In genomic region chr11:64742087-64742939, GRCh38 we compare ENCODE assay signal across 8 cellular contexts. TPM values are rescaled to one million over a fixed set of nuclear protein-coding genes. Genes with fewer than 3 reads are reported as not detected.
DNase-seq lines count a peak whose midpoint lies in the region; ATAC-seq and TF ChIP-seq lines count a peak whose summit lies in the region.

No MANE protein-coding gene starts in this region.

- no peak overlapping the region for H3K27ac Mint-ChIP-seq in activated T-cell treated with anti-CD3 and anti-CD28 coated beads, Interleukin-2, amount 50 U/mL, for 72 hours
- H3K27ac Mint-ChIP-seq in T-cell, result peak overlapping the region; percentile 74 to 79

- peaks cover 33% of the 10 kb centered on the region for H3K4me1 Mint-ChIP-seq in activated T-cell treated with anti-CD3 and anti-CD28 coated beads, Interleukin-2, amount 50 U/mL, for 72 hours (ENCODE audit: low read depth)
- peaks cover 42 to 43% (median 43%) of the 10 kb centered on the region in 3 donors for H3K4me1 Mint-ChIP-seq in T-cell

- H3K4me1 ChIP-seq in fibroblast of lung (ENCODE audit: control insufficient read depth, extremely low read depth, insufficient read depth, low read length), result peaks cover 22% of the 10 kb centered on the region

- no peaks in the 10 kb centered on the region for H3K9me3 Mint-ChIP-seq in activated T-cell treated with anti-CD3 and anti-CD28 coated beads, Interleukin-2, amount 50 U/mL, for 72 hours
- no peaks in the 10 kb centered on the region for H3K9me3 Mint-ChIP-seq in T-cell

- H3K9me3 ChIP-seq in fibroblast of lung (ENCODE audit: control insufficient read depth, insufficient read depth, low read depth, low read length), result no peaks in the 10 kb centered on the region

- peak; percentile 3 to 12 for ATAC-seq in activated T-cell treated with anti-CD3 and anti-CD28 coated beads, Interleukin-2, amount 50 U/mL, for 72 hours (replicated peaks in 1 of 2)
- ATAC-seq in T-cell (replicated peaks in 1 of 4), result no peak
- ATAC-seq in omental fat pad (ENCODE audit: low FRiP score), result peak; percentile 0
- no peak for ATAC-seq in GM19328 (IDR thresholded peaks at IDR 0.05; ENCODE audit: unreplicated experiment)
- ATAC-seq in HG03135 (IDR thresholded peaks at IDR 0.05; ENCODE audit: unreplicated experiment), result no peak
- ATAC-seq in GM21576 (IDR thresholded peaks at IDR 0.05; ENCODE audit: unreplicated experiment), result no peak

- CTCF ChIA-PET in T-cell (lab: Charles Lee), result interaction anchor here (0.5 to 1.5 kb wide), 3 partner anchors 22 to 39 kb away, joined by 3 to 6 read pairs (median 3); no protein-coding TSS in a partner anchor

- no peaks in the 10 kb centered on the region for H4K20me1 ChIP-seq in fibroblast of lung (ENCODE audit: control insufficient read depth, extremely low read depth, insufficient read depth, low read length)

- peaks cover 18% of the 10 kb centered on the region for H3K27me3 ChIP-seq in fibroblast of lung (ENCODE audit: control insufficient read depth, insufficient read depth, low read length)

- H3K4me3 Mint-ChIP-seq in activated T-cell treated with anti-CD3 and anti-CD28 coated beads, Interleukin-2, amount 50 U/mL, for 72 hours, result peak overlapping the region; percentile 74 to 85
- H3K4me3 Mint-ChIP-seq in T-cell, result peak overlapping the region; percentile 71 to 80 (median 79)

- peak overlapping the region; percentile 46 for H3K9ac ChIP-seq in fibroblast of lung (ENCODE audit: insufficient read depth, low read length)

- peak overlapping the region; percentile 81 for H2AFZ ChIP-seq in fibroblast of lung (ENCODE audit: low read length)

- POLR2A ChIA-PET in T-cell (lab: Charles Lee), result interaction anchor here in 1 of 2 donors (0.5 to 2.4 kb wide), 3 partner anchors 19 to 471 kb away, joined by 3 to 20 read pairs (median 3); partner anchors contain the start of gene SF1

- H3K79me2 ChIP-seq in fibroblast of lung (ENCODE audit: control insufficient read depth, insufficient read depth, low read length), result no peaks in the 10 kb centered on the region

- peak; percentile 39 to 45 for DNase-seq in activated T-cell treated with anti-CD3 and anti-CD28 coated beads, Interleukin-2, amount 50 U/mL, for 72 hours
- DNase-seq in activated T-cell treated with anti-CD3 and anti-CD28 coated beads, Interleukin-2, amount 50 U/mL, for 1 hour, result no peak
- DNase-seq in T-cell (peak in 5 of 34 experiments; percentile 23 to 42 (median 31)), fibroblast of lung (ENCODE audit: low read depth in 2 of 2) (no peak), omental fat pad (ENCODE audit: low spot score) (no peak)

- peak overlapping the region; percentile 80 for H3K4me2 ChIP-seq in fibroblast of lung (ENCODE audit: extremely low read depth, insufficient read depth, low read length)

- H3K36me3 Mint-ChIP-seq in activated T-cell treated with anti-CD3 and anti-CD28 coated beads, Interleukin-2, amount 50 U/mL, for 72 hours (ENCODE audit: insufficient read depth in 2 of 2), result peaks cover 0 to 1% of the 10 kb centered on the region in 2 donors
- peaks cover 15% of the 10 kb centered on the region for H3K36me3 Mint-ChIP-seq in T-cell

- no peak overlapping the region for H3K27ac ChIP-seq in fibroblast of lung (ENCODE audit: insufficient read depth, low read length)

- H3K27me3 Mint-ChIP-seq in activated T-cell treated with anti-CD3 and anti-CD28 coated beads, Interleukin-2, amount 50 U/mL, for 72 hours (ENCODE audit: low read depth), result peaks cover 9% of the 10 kb centered on the region
- H3K27me3 Mint-ChIP-seq in T-cell, result no peaks in the 10 kb centered on the region

- H3K36me3 ChIP-seq in fibroblast of lung (ENCODE audit: control insufficient read depth, insufficient read depth, low read length), result no peaks in the 10 kb centered on the region

- TF ChIP-seq CTCF in fibroblast of lung (conservative IDR thresholded peaks at IDR 0.05 in 1 of 2, IDR thresholded peaks at IDR 0.05 in 1 of 2; ENCODE audit: low read depth in 1 of 2, low read length in 2 of 2) (no peak), omental fat pad (IDR thresholded peaks at IDR 0.05) (no peak)

- peak overlapping the region; percentile 16 to 56 (median 47) for H3K4me3 ChIP-seq in fibroblast of lung (replicated peaks in 1 of 4; ENCODE audit: control extremely low read depth in 1 of 4, insufficient read depth in 1 of 4, low read depth in 3 of 4, low read length in 4 of 4)

RNA-seq across cellular contexts. Expression of gene RASGRP2, which starts 1.6 kb away (rescaled TPM):
- total RNA-seq in activated T-cell treated with anti-CD3 and anti-CD28 coated beads, Interleukin-2, amount 50 U/mL, for 72 hours, result 10 to 100 TPM; 18.8 to 27.9 TPM
- 100 to 1,000 TPM; 574 to 767 (median 656) TPM for total RNA-seq in T-cell
- total RNA-seq in fibroblast of lung, result 0.26 and 1.2 TPM in 2 replicates
- 0.71 and 5.2 TPM in 2 replicates for polyA plus RNA-seq in fibroblast of lung
- polyA plus RNA-seq in fibroblast of lung (2012), result 1.8 and 9.9 TPM in 2 replicates
- 0.22 and 8.6 TPM in 2 replicates for polyA minus RNA-seq in fibroblast of lung (ENCODE audit: low replicate concordance)
- 10 to 100 TPM in 3 of 4 donors, 1 to 10 TPM in 1; 9.3 to 53.1 (median 14.0) TPM for total RNA-seq in omental fat pad

RNA-seq across cellular contexts. Expression of gene PYGM, which starts 17.5 kb away (rescaled TPM):
- 1 to 10 TPM; 4.0 to 4.5 TPM for total RNA-seq in activated T-cell treated with anti-CD3 and anti-CD28 coated beads, Interleukin-2, amount 50 U/mL, for 72 hours
- 10 to 100 TPM in 1 of 5 donors, 1 to 10 TPM in 4; 7.4 to 34.7 (median 8.5) TPM for total RNA-seq in T-cell
- 0.26 and 0.50 TPM in 2 replicates for total RNA-seq in fibroblast of lung
- polyA plus RNA-seq in fibroblast of lung, result 0.18 and 1.9 TPM in 2 replicates
- polyA plus RNA-seq in fibroblast of lung (2012), result 0.22 and 3.1 TPM in 2 replicates
- polyA minus RNA-seq in fibroblast of lung (ENCODE audit: low replicate concordance), result 0.11 and 4.9 TPM in 2 replicates
- 10 to 100 TPM in 2 of 4 donors, 1 to 10 TPM in 2; 2.1 to 25.9 (median 12.2) TPM for total RNA-seq in omental fat pad

RNA-seq across cellular contexts. Expression of gene NRXN2, which starts 19.3 kb away (rescaled TPM):
- total RNA-seq in activated T-cell treated with anti-CD3 and anti-CD28 coated beads, Interleukin-2, amount 50 U/mL, for 72 hours, result under 1 TPM; 0.37 to 0.55 TPM
- total RNA-seq in T-cell, result under 1 TPM in 3 of 5 donors, not detected in 2; 0.43 to 0.70 (median 0.47) TPM
- total RNA-seq in fibroblast of lung, result under 0.01 and 0.26 TPM in 2 replicates
- polyA plus RNA-seq in fibroblast of lung, result 0.75 TPM in 1 of 2 replicates, not detected in the other
- polyA plus RNA-seq in fibroblast of lung (2012), result 0.24 and 1.3 TPM in 2 replicates
- 0.26 and 1.8 TPM in 2 replicates for polyA minus RNA-seq in fibroblast of lung (ENCODE audit: low replicate concordance)
- total RNA-seq in omental fat pad, result 1 to 10 TPM; 1.5 to 6.3 (median 3.4) TPM

RNA-seq across cellular contexts. Expression of gene SF1, which starts 36.0 kb away (rescaled TPM):
- total RNA-seq in activated T-cell treated with anti-CD3 and anti-CD28 coated beads, Interleukin-2, amount 50 U/mL, for 72 hours, result 100 to 1,000 TPM; 332 to 337 TPM
- 1,000 to 10,000 TPM in 2 of 5 donors, 100 to 1,000 TPM in 3; 670 to 1,510 (median 732) TPM for total RNA-seq in T-cell
- 62.7 and 78.9 TPM in 2 replicates for total RNA-seq in fibroblast of lung
- polyA plus RNA-seq in fibroblast of lung, result 105 and 133 TPM in 2 replicates
- polyA plus RNA-seq in fibroblast of lung (2012), result 147 and 153 TPM in 2 replicates
- polyA minus RNA-seq in fibroblast of lung (ENCODE audit: low replicate concordance), result 73.2 and 89.6 TPM in 2 replicates
- 100 to 1,000 TPM; 209 to 411 (median 320) TPM for total RNA-seq in omental fat pad

Comparison
In these comparisons a context has a peak if more than half of its experiments do, and no peak if none do; other contexts are left out.
1. DNase-seq: peak in activated T-cell treated with anti-CD3 and anti-CD28 coated beads, Interleukin-2, amount 50 U/mL, for 72 hours (2 of 2); none in activated T-cell treated with anti-CD3 and anti-CD28 coated beads, Interleukin-2, amount 50 U/mL, for 1 hour (single experiment), fibroblast of lung (0 of 2) and omental fat pad (single experiment).
2. ATAC-seq: peak in activated T-cell treated with anti-CD3 and anti-CD28 coated beads, Interleukin-2, amount 50 U/mL, for 72 hours (2 of 2) and omental fat pad (single experiment); none in T-cell (0 of 4), GM19328 (single experiment), HG03135 (single experiment) and GM21576 (single experiment).
3. RNA of gene RASGRP2, which starts 1.6 kb away (total RNA-seq): 574 to 767 TPM in T-cell; 18.8 to 27.9 TPM in activated T-cell treated with anti-CD3 and anti-CD28 coated beads, Interleukin-2, amount 50 U/mL, for 72 hours, 9.3 to 53.1 TPM in omental fat pad and 0.26 to 1.2 TPM in fibroblast of lung; every median in the first group is over 10 times any median in the second.